18 cellular contexts compared by ENCODE assay signal in genomic region chr6:10589429-10589727, GRCh38.
A peak's percentile ranks its signal among the peaks of the same experiment; 100 is the strongest.
DNase-seq lines count a peak whose midpoint lies in the region; ATAC-seq, FAIRE-seq and TF ChIP-seq lines count a peak whose summit lies in the region.
"Had no signal": no experiment of that assay in that cellular context is flagged by ENCODE, and none has a peak within 500 bp of the region (broad histone marks: within the 10 kb centered on the region; RNA-seq: fewer than 3 reads in every experiment).

No MANE protein-coding gene starts in this region.

- H3K79me2 ChIP-seq in H1 (ENCODE audit: control insufficient read depth in 1 of 2, insufficient read depth in 2 of 2, low read length in 2 of 2): peaks cover 47 to 93% of the 10 kb centered on the region in 2 experiments
- H3K79me2 ChIP-seq in trophoblast cell (ENCODE audit: control insufficient read depth, insufficient read depth, low read length, poor library complexity): peaks cover 8% of the 10 kb centered on the region

- H3K9me1 ChIP-seq in IMR-90 (ENCODE audit: insufficient read depth, low read length): peaks cover 8% of the 10 kb centered on the region; the same call in 1 of the 2 replicates

- H3K27me3 Mint-ChIP-seq in HFFc6 (ENCODE audit: insufficient read depth): peaks cover 13% of the 10 kb centered on the region

- intact Hi-C loops in left ventricle myocardium inferior (cut with micrococcal nuclease): no loop called here
- intact Hi-C loops in left cardiac atrium (cut with DNase I): no loop called here
- intact Hi-C loops in IMR-90 (cut with micrococcal nuclease): no loop called here

- H4K20me1 ChIP-seq in IMR-90 (ENCODE audit: insufficient read depth, low read length) (no peaks in the 10 kb centered on the region), H1 (replicated peaks in 1 of 2; ENCODE audit: control insufficient read depth in 1 of 2, insufficient read depth in 2 of 2, low read length in 2 of 2) (peaks cover 0 to 23% of the 10 kb centered on the region in 2 experiments)

- H3K27me3 ChIP-seq in left ventricle myocardium inferior (ENCODE audit: low read depth) (peaks cover 16% of the 10 kb centered on the region), IMR-90 (ENCODE audit: control insufficient read depth, insufficient read depth, low read length) (no peaks in the 10 kb centered on the region), H1 (replicated peaks in 1 of 4; ENCODE audit: control insufficient read depth in 3 of 4, extremely low read depth in 1 of 4, insufficient read depth in 3 of 4, low read length in 3 of 4) (no peaks in the 10 kb centered on the region), trophoblast cell (ENCODE audit: insufficient read depth, low read length) (no peaks in the 10 kb centered on the region)

- H2BK12ac ChIP-seq in H1 (ENCODE audit: low read depth, low read length) (peak overlapping the region; percentile 93), trophoblast cell (ENCODE audit: low read length) (peak overlapping the region; percentile 13)

- H3K18ac ChIP-seq in IMR-90 (ENCODE audit: low read depth, low read length) (no peak overlapping the region), H1 (ENCODE audit: extremely low read depth, low read length) (peak overlapping the region; percentile 26; the same call in 1 of the 2 replicates), trophoblast cell (ENCODE audit: low read length) (no peak overlapping the region)

- H3K9ac ChIP-seq in IMR-90 (ENCODE audit: low read depth, low read length) (no peak overlapping the region), H1 (replicated peaks in 1 of 4; ENCODE audit: extremely low read depth in 1 of 4, low read depth in 3 of 4, low read length in 3 of 4) (peak overlapping the region in 2 of 4 experiments; percentile 19 to 69; a peak in 1 of 7 replicates), trophoblast cell (ENCODE audit: low read length) (no peak overlapping the region)

- no peak for TF ChIP-seq RAD21 in IMR-90 (IDR thresholded peaks at IDR 0.05; ENCODE audit: low read length)
- no peak for TF ChIP-seq RAD21 in H1 (IDR thresholded peaks at IDR 0.05 in 1 of 2, conservative IDR thresholded peaks at IDR 0.05 in 1 of 2; ENCODE audit: low read depth in 2 of 2, low read length in 2 of 2)

- TF ChIP-seq EP300 in H1 (IDR thresholded peaks at IDR 0.05; ENCODE audit: borderline replicate concordance in 1 of 2, low read depth in 2 of 2, low read length in 2 of 2): no peak

- H2BK5ac ChIP-seq in IMR-90 (ENCODE audit: low read depth, low read length, poor library complexity, severe bottlenecking): peak overlapping the region; percentile 94
- peak overlapping the region; percentile 79; the same call in 1 of the 2 replicates for H2BK5ac ChIP-seq in H1 (ENCODE audit: low read depth, low read length)
- H2BK5ac ChIP-seq in trophoblast cell (ENCODE audit: low read depth, low read length, poor library complexity): no peak overlapping the region

- TF ChIP-seq POLR2A in IMR-90 (IDR thresholded peaks at IDR 0.05; ENCODE audit: low read depth, low read length) (no peak), H1 (IDR thresholded peaks at IDR 0.05; ENCODE audit: control extremely low read depth in 1 of 2, low read depth in 2 of 2, low read length in 2 of 2) (no peak)

- no TSS peak for BruUV-seq in IMR-90 (replicated peaks; lab: Mats Ljungman, UMichigan)

- no peak overlapping the region for H4K8ac ChIP-seq in IMR-90 (ENCODE audit: low read depth in 2 of 2, low read length in 2 of 2)
- no peak overlapping the region for H4K8ac ChIP-seq in H1 (ENCODE audit: extremely low read depth, insufficient read depth, low read length)
- H4K8ac ChIP-seq in trophoblast cell (ENCODE audit: low read depth, low read length): no peak overlapping the region

- POLR2A ChIA-PET in IMR-90 (lab: Charles Lee; ENCODE audit: unreplicated experiment) (no interaction called here), H1 (lab: Charles Lee; ENCODE audit: partially characterized antibody) (interaction anchor here (1.0 to 3.5 kb wide), 4 partner anchors 10 to 68 kb away, joined by 3 to 15 read pairs (median 8); partner anchors contain the start of gene GCNT2)

- peaks cover 19% of the 10 kb centered on the region for H3K4me1 Mint-ChIP-seq in HFFc6 (ENCODE audit: low read depth)

- H2AK9ac ChIP-seq in IMR-90 (replicated peaks; ENCODE audit: low read depth, low read length, poor library complexity): no peak overlapping the region

- H4K12ac ChIP-seq in trophoblast cell (ENCODE audit: low read depth, low read length): no peak overlapping the region

- H3K36me3 Mint-ChIP-seq in HFFc6 (ENCODE audit: low read depth): no peaks in the 10 kb centered on the region

- H3K4me3 Mint-ChIP-seq in HFFc6: no peak overlapping the region
- H3K4me3 Mint-ChIP-seq: T-helper 1 cell treated with Interleukin-12 subunit alpha and Interleukin-12 subunit beta and Interleukin-4 antibody, amounts not matched to agents 30 μg/mL and 1 μg/mL, for 36 hours had no signal

- H3K14ac ChIP-seq in IMR-90 (replicated peaks; ENCODE audit: low read depth, low read length) (no peak overlapping the region), H1 (ENCODE audit: insufficient read length) (no peak overlapping the region), trophoblast cell (ENCODE audit: low read length) (peak overlapping the region; percentile 16)

- no peak overlapping the region for H3K23ac ChIP-seq in IMR-90 (ENCODE audit: low read depth, low read length)
- peak overlapping the region; percentile 5 for H3K23ac ChIP-seq in H1 (ENCODE audit: insufficient read length)
- peak overlapping the region; percentile 4 for H3K23ac ChIP-seq in trophoblast cell (ENCODE audit: low read length)

- no peak overlapping the region for H3K4me2 ChIP-seq in IMR-90 (ENCODE audit: low read depth, low read length)
- peak overlapping the region; percentile 80 to 99; a peak in 2 of 4 replicates for H3K4me2 ChIP-seq in H1 (ENCODE audit: insufficient read depth in 1 of 2, low read depth in 2 of 2, low read length in 2 of 2)
- H3K4me2 ChIP-seq in trophoblast cell (ENCODE audit: low read length): no peak overlapping the region

- dilution Hi-C loops in IMR-90 (cut with HindIII; ENCODE audit: low sequenced_read_pairs, unreplicated experiment): no loop called here

- peaks cover 22% of the 10 kb centered on the region for H3K23me2 ChIP-seq in H1 (ENCODE audit: low read depth, low read length)

- no peak for TF ChIP-seq CTCF in left ventricle myocardium inferior (IDR thresholded peaks at IDR 0.05; ENCODE audit: borderline replicate concordance)
- TF ChIP-seq CTCF in IMR-90 (conservative IDR thresholded peaks at IDR 0.05; ENCODE audit: low read depth, low read length): no peak
- no peak for TF ChIP-seq CTCF in H1 (IDR thresholded peaks at IDR 0.05; ENCODE audit: control extremely low read depth in 1 of 3, insufficient read depth in 1 of 3, low read depth in 1 of 3, low read length in 3 of 3)
- no peak for TF ChIP-seq CTCF in HFFc6 (IDR thresholded peaks at IDR 0.05)

- no peaks in the 10 kb centered on the region for H3K36me3 ChIP-seq in left ventricle myocardium inferior
- H3K36me3 ChIP-seq in IMR-90 (ENCODE audit: control insufficient read depth, insufficient read depth, low read length): no peaks in the 10 kb centered on the region
- H3K36me3 ChIP-seq in H1 (ENCODE audit: control insufficient read depth in 2 of 4, insufficient read depth in 4 of 4, low read length in 3 of 4): peaks cover 0 to 4% (median 0%) of the 10 kb centered on the region in 4 experiments; a peak in 2 of 8 replicates
- no peaks in the 10 kb centered on the region for H3K36me3 ChIP-seq in trophoblast cell (ENCODE audit: control insufficient read depth in 1 of 2, insufficient read depth in 2 of 2, low read length in 2 of 2)

- H3K27ac ChIP-seq in left ventricle myocardium inferior (replicated peaks) (peak overlapping the region; percentile 79), IMR-90 (ENCODE audit: insufficient read depth, low read length) (no peak overlapping the region), H1 (ENCODE audit: low read depth, low read length) (0 out of 2 replicates have a peak overlapping the region, but pooled peaks have one; percentile 36), trophoblast cell (ENCODE audit: low read depth, low read length) (no peak overlapping the region)

- ATAC-seq in left cardiac atrium (no peak), IMR-90 (ENCODE audit: low read depth) (no peak)
- ATAC-seq: HCT116 had no signal

- H2AFZ ChIP-seq in IMR-90 (replicated peaks; ENCODE audit: low read length, poor library complexity) (no peak overlapping the region), H1 (ENCODE audit: low read length) (no peak overlapping the region), trophoblast cell (ENCODE audit: insufficient read depth, low read length, poor library complexity) (no peak overlapping the region)

- H2BK15ac ChIP-seq in IMR-90 (ENCODE audit: low read depth, low read length): no peak overlapping the region
- H2BK15ac ChIP-seq in H1 (ENCODE audit: low read length): peak overlapping the region; percentile 93; the same call in 1 of the 2 replicates

- no peaks in the 10 kb centered on the region for H3K9me3 Mint-ChIP-seq in HFFc6
- H3K9me3 Mint-ChIP-seq: T-helper 1 cell treated with Interleukin-12 subunit alpha and Interleukin-12 subunit beta and Interleukin-4 antibody, amounts not matched to agents 30 μg/mL and 1 μg/mL, for 36 hours had no signal

- no peak overlapping the region for H4K5ac ChIP-seq in IMR-90 (ENCODE audit: low read depth, low read length)
- no peak overlapping the region for H4K5ac ChIP-seq in H1 (ENCODE audit: insufficient read length, low read depth, low read length)

- H3K4me3 ChIP-seq in left ventricle myocardium inferior (peak overlapping the region; percentile 65), IMR-90 (ENCODE audit: insufficient read depth, low read depth, low read length) (no peak overlapping the region), H1 (ENCODE audit: extremely low read depth in 1 of 4, insufficient read depth in 2 of 4, low read depth in 3 of 4, low read length in 4 of 4) (no peak overlapping the region), trophoblast cell (ENCODE audit: low read depth, low read length) (peak overlapping the region; percentile 53)

- H3K56ac ChIP-seq in IMR-90 (ENCODE audit: extremely low read depth, insufficient read depth, low read length): no peak overlapping the region
- peak overlapping the region; percentile 100 for H3K56ac ChIP-seq in H1 (replicated peaks; ENCODE audit: insufficient read length, low read depth, low read length)

- FAIRE-seq in H1 (lab: Jason Lieb, UNC): no peak
- FAIRE-seq: G401.6 had no signal

- WGBS in IMR-90 (ENCODE audit: extremely low coverage in 2 of 2, insufficient read length in 1 of 2), 2 experiments: no CpG with 5 or more reads among the region's 2 CpGs
- 77% methylated on average over 2 of the region's 2 CpGs; no CpG with 5 or more reads in 1 of the 2 experiments for WGBS in H1 (ENCODE audit: extremely low coverage in 1 of 2, insufficient coverage in 1 of 2, insufficient read length in 1 of 2, insufficient replicate concordance in 2 of 2, low coverage in 1 of 2, low lambda C conversion rate in 2 of 2, missing lambda C conversion rate in 1 of 2), 2 experiments
- WGBS in trophoblast cell (ENCODE audit: extremely low coverage, insufficient coverage, insufficient read length): no CpG with 5 or more reads among the region's 2 CpGs

- in situ Hi-C loops in IMR-90 (cut with MboI; ENCODE audit: low sequenced_read_pairs): no loop called here

- no peak overlapping the region for H3K27ac Mint-ChIP-seq in HFFc6
- H3K27ac Mint-ChIP-seq: T-helper 1 cell treated with Interleukin-12 subunit alpha and Interleukin-12 subunit beta and Interleukin-4 antibody, amounts not matched to agents 30 μg/mL and 1 μg/mL, for 36 hours had no signal

- H2BK20ac ChIP-seq in IMR-90 (ENCODE audit: low read depth, low read length) (no peak overlapping the region), H1 (ENCODE audit: low read length) (no peak overlapping the region)

- DNase-seq in left ventricle myocardium inferior (no peak), left cardiac atrium (no peak), IMR-90 (no peak), H1 (ENCODE audit: low read depth in 1 of 2, low spot score in 2 of 2) (no peak), trophoblast cell (no peak), HFFc6 (no peak), NCI-H774 (lab: John Stamatoyannopoulos, UW) (no peak)
- DNase-seq: ACHN, DND-41, NCI-H1048, NCI-H1436 treated with DMSO at 0.1 percent for 48 hours, NCI-H2029, NCI-H446, NCI-H526 treated with DMSO at 0.1 percent for 48 hours, SIG-M5 had no signal

- CTCF ChIA-PET in IMR-90 (lab: Yijun Ruan, JAX): no interaction called here
- CTCF ChIA-PET in H1 (lab: Charles Lee; ENCODE audit: partially characterized antibody): no interaction called here

- H3K4me1 ChIP-seq in left ventricle myocardium inferior (peaks cover 22% of the 10 kb centered on the region), IMR-90 (ENCODE audit: control insufficient read depth, insufficient read depth, low read length) (no peaks in the 10 kb centered on the region), H1 (replicated peaks in 1 of 4; ENCODE audit: control insufficient read depth in 3 of 4, insufficient read depth in 4 of 4, low read length in 3 of 4) (peaks cover 17 to 55% (median 44%) of the 10 kb centered on the region in 4 experiments), trophoblast cell (ENCODE audit: control insufficient read depth in 1 of 2, insufficient read depth in 2 of 2, low read length in 2 of 2) (peaks cover 17 to 29% of the 10 kb centered on the region in 2 experiments)

- H2AK5ac ChIP-seq in IMR-90 (ENCODE audit: low read depth, low read length) (no peak overlapping the region), H1 (ENCODE audit: low read depth, low read length) (peak overlapping the region; percentile 100), trophoblast cell (ENCODE audit: low read length) (peak overlapping the region; percentile 17)

- H3K4ac ChIP-seq in IMR-90 (ENCODE audit: low read depth, low read length): no peak overlapping the region
- H3K4ac ChIP-seq in H1 (replicated peaks; ENCODE audit: insufficient read length, low read depth, low read length): peak overlapping the region; percentile 87
- H3K4ac ChIP-seq in trophoblast cell (ENCODE audit: low read depth, low read length): peak overlapping the region; percentile 23

- H3K79me1 ChIP-seq in IMR-90 (ENCODE audit: low read depth in 1 of 2, low read length in 2 of 2): no peaks in the 10 kb centered on the region
- H3K79me1 ChIP-seq in H1 (ENCODE audit: low read depth, low read length): peaks cover 23% of the 10 kb centered on the region
- peaks cover 11% of the 10 kb centered on the region for H3K79me1 ChIP-seq in trophoblast cell (ENCODE audit: low read length)

- H2BK120ac ChIP-seq in IMR-90 (ENCODE audit: low read depth, low read length): no peak overlapping the region
- peak overlapping the region; percentile 52 for H2BK120ac ChIP-seq in H1 (replicated peaks; ENCODE audit: low read depth, low read length)
- H2BK120ac ChIP-seq in trophoblast cell (ENCODE audit: insufficient read depth, low read length, poor library complexity): no peak overlapping the region

- H4K91ac ChIP-seq in IMR-90 (ENCODE audit: insufficient read depth, low read depth, low read length) (no peak overlapping the region), H1 (replicated peaks; ENCODE audit: insufficient read length, low read length) (peak overlapping the region; percentile 96), trophoblast cell (ENCODE audit: low read depth, low read length) (no peak overlapping the region)

- no peaks in the 10 kb centered on the region for H3K9me3 ChIP-seq in left ventricle myocardium inferior (replicated peaks)
- H3K9me3 ChIP-seq in IMR-90 (ENCODE audit: control insufficient read depth, insufficient read depth, low read length): no peaks in the 10 kb centered on the region
- H3K9me3 ChIP-seq in H1 (ENCODE audit: insufficient read depth in 2 of 2, low read depth in 1 of 2, low read length in 1 of 2): no peaks in the 10 kb centered on the region
- peaks cover 2% of the 10 kb centered on the region for H3K9me3 ChIP-seq in trophoblast cell (ENCODE audit: insufficient read depth, low read depth, low read length)

Comparison
In these comparisons a context has a peak if more than half of its experiments do, and no peak if none do; other contexts are left out.
1. H3K27ac ChIP-seq: peak in left ventricle myocardium inferior (single experiment) and H1 (single experiment); none in IMR-90 (single experiment) and trophoblast cell (single experiment).
2. H3K4me3 ChIP-seq: peak in left ventricle myocardium inferior (single experiment) and trophoblast cell (single experiment); none in IMR-90 (single experiment) and H1 (0 of 4).
3. H3K4me2 ChIP-seq: peak in H1 (2 of 2); none in IMR-90 (single experiment) and trophoblast cell (single experiment).